Comparison of ENCODE assay signal across 8 cellular contexts in the genomic region with DNA sequence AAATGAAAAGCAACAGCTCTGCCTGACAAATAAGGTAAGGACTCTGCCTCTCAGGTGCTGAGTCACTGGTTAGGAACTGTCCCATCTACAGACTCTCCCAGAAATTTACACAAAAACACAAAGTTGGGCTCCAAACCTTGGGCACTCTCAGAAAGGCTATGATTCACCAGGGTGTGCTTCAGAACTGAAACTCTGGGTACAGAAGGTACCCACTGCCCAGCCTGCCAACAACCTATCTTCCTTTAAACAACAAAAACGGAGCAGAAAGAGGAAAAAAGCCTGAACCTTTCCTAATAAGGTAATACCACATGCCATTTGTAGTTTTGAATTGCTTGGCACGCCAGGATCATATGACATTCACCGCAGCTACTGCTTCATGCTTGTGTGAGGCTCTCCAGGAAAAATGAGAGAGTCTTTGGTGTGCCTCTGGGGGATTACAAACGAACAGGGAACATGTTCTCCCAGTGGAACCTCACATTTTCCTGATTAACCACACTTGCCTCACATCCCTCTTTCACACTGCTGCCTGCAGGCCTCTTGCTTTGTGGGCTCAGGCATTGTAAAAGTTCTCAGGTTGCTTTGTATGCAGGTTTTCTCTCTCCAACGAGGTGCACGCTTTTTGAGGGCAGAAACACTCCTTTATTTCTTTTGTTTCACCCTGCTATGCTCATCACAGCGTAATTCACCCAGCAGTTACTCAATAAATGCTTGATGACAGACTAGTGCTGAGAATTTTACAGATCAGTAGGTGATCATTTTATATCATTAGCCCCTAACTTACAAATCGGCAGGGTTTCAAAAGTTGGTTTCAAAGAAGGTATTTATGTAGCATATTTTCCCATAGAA.
DNase-seq lines count a peak whose midpoint lies in the region; ATAC-seq and TF ChIP-seq lines count a peak whose summit lies in the region.

No MANE protein-coding gene starts in this region.

- H3K4me1 ChIP-seq in Peyer's patch: peaks cover 0 to 68% (median 12%) of the 10 kb centered on the region in 4 donors

- no peak for TF ChIP-seq POLR2A in Peyer's patch (IDR thresholded peaks at IDR 0.05)

- intact Hi-C loops in posterior vena cava (cut with DNase I): loop anchor here (5.0 to 10.0 kb wide), 3 partner anchors 38 to 165 kb away; a partner anchor contains a TSS

- H3K36me3 Mint-ChIP-seq in activated naive CD8-positive, alpha-beta T cell treated with anti-CD3 and anti-CD28 coated beads, Interleukin-2, amount 50 U/mL, for 24 hours (ENCODE audit: low read depth): no peaks in the 10 kb centered on the region
- H3K36me3 Mint-ChIP-seq in activated naive CD8-positive, alpha-beta T cell treated with anti-CD3 and anti-CD28 coated beads for 36 hours: no peaks in the 10 kb centered on the region

- TF ChIP-seq CTCF in Peyer's patch (IDR thresholded peaks at IDR 0.05) (no peak), fibroblast of the aortic adventitia (IDR thresholded peaks at IDR 0.05; ENCODE audit: insufficient read depth, low read length) (no peak)

- no peaks in the 10 kb centered on the region for H3K9me3 Mint-ChIP-seq in activated naive CD8-positive, alpha-beta T cell treated with anti-CD3 and anti-CD28 coated beads, Interleukin-2, amount 50 U/mL, for 24 hours
- H3K9me3 Mint-ChIP-seq in activated naive CD8-positive, alpha-beta T cell treated with anti-CD3 and anti-CD28 coated beads for 36 hours: no peaks in the 10 kb centered on the region

- DNase-seq in activated naive CD8-positive, alpha-beta T cell treated with anti-CD3 and anti-CD28 coated beads, Interleukin-2, amount 50 U/mL, for 24 hours: no peak
- no peak for DNase-seq in activated naive CD8-positive, alpha-beta T cell treated with anti-CD3 and anti-CD28 coated beads for 36 hours
- no peak for DNase-seq in Peyer's patch
- peak; percentile 83 for DNase-seq in fibroblast of the aortic adventitia (ENCODE audit: low read depth)
- DNase-seq in posterior vena cava (ENCODE audit: low spot score): peak; percentile 68
- DNase-seq in H7: no peak

- no peaks in the 10 kb centered on the region for H3K36me3 ChIP-seq in Peyer's patch
- no peaks in the 10 kb centered on the region for H3K36me3 ChIP-seq in H7 (replicated peaks; ENCODE audit: control insufficient read depth, insufficient read depth, low read length)

- peaks cover 32% of the 10 kb centered on the region for H3K4me1 Mint-ChIP-seq in activated naive CD8-positive, alpha-beta T cell treated with anti-CD3 and anti-CD28 coated beads, Interleukin-2, amount 50 U/mL, for 24 hours
- H3K4me1 Mint-ChIP-seq in activated naive CD8-positive, alpha-beta T cell treated with anti-CD3 and anti-CD28 coated beads for 36 hours: peaks cover 28% of the 10 kb centered on the region

- H3K4me3 ChIP-seq in Peyer's patch (no peak overlapping the region), fibroblast of the aortic adventitia (ENCODE audit: low read depth, low read length) (no peak overlapping the region), H7 (ENCODE audit: insufficient read depth, low read depth, low read length) (no peak overlapping the region)

- no peaks in the 10 kb centered on the region for H3K9me3 ChIP-seq in Peyer's patch

- H3K4me3 Mint-ChIP-seq in activated naive CD8-positive, alpha-beta T cell treated with anti-CD3 and anti-CD28 coated beads, Interleukin-2, amount 50 U/mL, for 24 hours: no peak overlapping the region
- no peak overlapping the region for H3K4me3 Mint-ChIP-seq in activated naive CD8-positive, alpha-beta T cell treated with anti-CD3 and anti-CD28 coated beads for 36 hours

- peak; percentile 61 for ATAC-seq in activated naive CD8-positive, alpha-beta T cell treated with anti-CD3 and anti-CD28 coated beads, Interleukin-2, amount 50 U/mL, for 24 hours
- ATAC-seq in GM18870 (IDR thresholded peaks at IDR 0.05; ENCODE audit: unreplicated experiment) (no peak), GM19455 (IDR thresholded peaks at IDR 0.05; ENCODE audit: unreplicated experiment) (no peak)

- H3K27me3 ChIP-seq in Peyer's patch (no peaks in the 10 kb centered on the region), H7 (ENCODE audit: control insufficient read depth, insufficient read depth, low read length) (no peaks in the 10 kb centered on the region; the same call in 1 of the 2 replicates)

- H3K27ac Mint-ChIP-seq in activated naive CD8-positive, alpha-beta T cell treated with anti-CD3 and anti-CD28 coated beads, Interleukin-2, amount 50 U/mL, for 24 hours: no peak overlapping the region
- no peak overlapping the region for H3K27ac Mint-ChIP-seq in activated naive CD8-positive, alpha-beta T cell treated with anti-CD3 and anti-CD28 coated beads for 36 hours

- H3K27me3 Mint-ChIP-seq in activated naive CD8-positive, alpha-beta T cell treated with anti-CD3 and anti-CD28 coated beads, Interleukin-2, amount 50 U/mL, for 24 hours: peaks cover 15% of the 10 kb centered on the region
- peaks cover 14% of the 10 kb centered on the region for H3K27me3 Mint-ChIP-seq in activated naive CD8-positive, alpha-beta T cell treated with anti-CD3 and anti-CD28 coated beads for 36 hours

- peak overlapping the region in 3 of 4 donors; percentile 56 to 76 (median 74) for H3K27ac ChIP-seq in Peyer's patch

Comparison
In these comparisons a context has a peak if more than half of its experiments do, and no peak if none do; other contexts are left out.
1. DNase-seq: peak in fibroblast of the aortic adventitia (single experiment) and posterior vena cava (single experiment); none in activated naive CD8-positive, alpha-beta T cell treated with anti-CD3 and anti-CD28 coated beads, Interleukin-2, amount 50 U/mL, for 24 hours (single experiment), activated naive CD8-positive, alpha-beta T cell treated with anti-CD3 and anti-CD28 coated beads for 36 hours (single experiment), Peyer's patch (0 of 3) and H7 (single experiment).